In the genomic region with DNA sequence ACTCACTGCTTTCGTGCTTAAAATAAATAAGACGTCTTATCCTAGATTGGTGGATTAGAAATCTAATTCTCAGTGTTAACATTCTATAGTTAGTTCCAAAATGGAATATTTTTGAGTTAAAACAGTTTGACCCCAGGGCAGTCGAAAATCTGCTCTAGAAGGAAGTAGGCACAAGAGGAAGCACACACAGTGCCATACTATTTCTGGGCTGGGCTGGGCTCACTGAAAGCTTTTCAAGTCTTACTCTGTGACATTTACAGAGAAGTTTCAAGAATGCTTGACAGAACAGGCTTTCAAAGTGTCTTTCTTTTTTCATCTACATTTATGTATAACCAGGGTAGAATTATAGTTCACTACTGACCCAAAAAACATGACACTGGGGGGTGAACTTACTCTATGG, we compare ENCODE assay signal across 16 cellular contexts.
"Had no signal": no experiment of that assay in that cellular context is flagged by ENCODE, and none has a peak within 500 bp of the region (broad histone marks: within the 10 kb centered on the region; RNA-seq: fewer than 3 reads in every experiment).

No MANE protein-coding gene starts in this region.

- H3K4me1 ChIP-seq: heart left ventricle had no signal

- H3K27ac Mint-ChIP-seq: natural killer cell had no signal

- H3K4me3 ChIP-seq: coronary artery, dorsolateral prefrontal cortex, heart left ventricle, mucosa of descending colon had no signal

- H3K4me1 Mint-ChIP-seq: natural killer cell, neural crest cell had no signal

- FAIRE-seq: frontal cortex, islet of Langerhans had no signal

- ATAC-seq: heart left ventricle, mucosa of descending colon, natural killer cell, sciatic nerve had no signal

- H3K36me3 ChIP-seq: heart left ventricle had no signal

- DNase-seq: dorsolateral prefrontal cortex; effector CD8-positive, alpha-beta T cell; heart left ventricle; kidney glomerular epithelial cell; mammary epithelial cell; mucosa of descending colon; natural killer cell; posterior cingulate gyrus; stimulated activated CD4-positive, alpha-beta T cell treated with anti-CD3 and anti-CD28 coated beads, Interleukin-12 subunit alpha, Interleukin-12 subunit beta, amount 100 ng/mL, for 4 hours; stimulated activated naive CD4-positive, alpha-beta T cell treated with Interleukin-2 at 50 U/mL for 16 hours; trophoblast cell had no signal

- H3K9me3 Mint-ChIP-seq: natural killer cell had no signal

- H3K9me3 ChIP-seq: heart left ventricle, mucosa of descending colon had no signal

- H3K36me3 Mint-ChIP-seq: natural killer cell had no signal

- H3K27ac ChIP-seq: coronary artery, dorsolateral prefrontal cortex, heart left ventricle had no signal

- H3K4me3 Mint-ChIP-seq: natural killer cell, neural crest cell had no signal
